ENCODE assay signal across 21 cellular contexts in the genomic region with DNA sequence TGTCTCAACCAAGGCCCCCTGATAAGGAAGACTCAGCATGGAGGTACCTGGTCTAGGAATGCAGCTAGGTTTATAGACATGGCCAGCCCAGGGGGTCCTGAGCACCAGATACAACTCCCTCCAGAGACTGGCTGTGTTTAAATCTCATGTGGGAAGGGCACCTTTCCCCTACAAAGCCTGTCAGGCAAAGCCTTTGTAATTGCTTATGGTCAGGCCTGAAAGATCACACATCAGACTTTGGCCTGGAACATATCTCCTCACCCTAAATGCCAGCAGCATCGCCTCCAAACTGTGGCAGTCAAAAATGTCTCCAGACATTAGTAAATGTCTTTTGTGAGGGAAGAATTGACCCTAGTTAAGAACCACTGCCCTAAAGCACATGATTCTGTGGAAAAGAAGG. TPM values are rescaled to one million over a fixed set of nuclear protein-coding genes. Genes with fewer than 3 reads are reported as not detected.
DNase-seq lines count a peak whose midpoint lies in the region; ATAC-seq and TF ChIP-seq lines count a peak whose summit lies in the region.
"Had no signal": no experiment of that assay in that cellular context is flagged by ENCODE, and none has a peak within 500 bp of the region (broad histone marks: within the 10 kb centered on the region; RNA-seq: fewer than 3 reads in every experiment).

No MANE protein-coding gene starts in this region.

- H3K27ac Mint-ChIP-seq in activated CD4-positive, alpha-beta T cell treated with anti-CD3 and anti-CD28 coated beads, Interleukin-2, amount 10 ng/mL, durations not matched to agents 24 days and 14 days, result peak overlapping the region; percentile 65
- peak overlapping the region; percentile 53 for H3K27ac Mint-ChIP-seq in endodermal cell
- peak overlapping the region; percentile 63 to 66 (median 66) for H3K27ac Mint-ChIP-seq in nephron
- H3K27ac Mint-ChIP-seq in stimulated activated memory B cell treated with anti-CD40 and anti-IgM and Interleukin-4, amounts not matched to agents 10 μg/mL and 1 μg/mL and 100 μg/mL, for 72 hours, result peak overlapping the region; percentile 20
- H3K27ac Mint-ChIP-seq: CD4-positive, alpha-beta memory T cell had no signal

- WGBS in endodermal cell (ENCODE audit: insufficient coverage in 1 of 2, insufficient read length in 1 of 2), 2 experiments, result 84% methylated on average over 1 of the region's 1 CpG; no CpG with 5 or more reads in 1 of the 2 experiments
- 83% methylated on average over 1 of the region's 1 CpG for WGBS in prostate gland

- H3K4me3 ChIP-seq in endodermal cell (ENCODE audit: low read length) (no peak overlapping the region), prostate gland (no peak overlapping the region)
- H3K4me3 ChIP-seq: PC-9 had no signal

- H3K27ac ChIP-seq in endodermal cell (ENCODE audit: low read depth, low read length) (no peak overlapping the region), prostate gland (no peak overlapping the region)
- H3K27ac ChIP-seq: 22Rv1, HL-60, PC-9 had no signal

- peaks cover 37% of the 10 kb centered on the region for H3K36me3 Mint-ChIP-seq in activated CD4-positive, alpha-beta T cell treated with anti-CD3 and anti-CD28 coated beads, Interleukin-2, amount 10 ng/mL, durations not matched to agents 24 days and 14 days (ENCODE audit: low read depth)
- H3K36me3 Mint-ChIP-seq in endodermal cell (ENCODE audit: low read depth) (peaks cover 9% of the 10 kb centered on the region), nephron (ENCODE audit: low read depth) (peaks cover 43% of the 10 kb centered on the region)
- H3K36me3 Mint-ChIP-seq in stimulated activated memory B cell treated with anti-CD40 and anti-IgM and Interleukin-4, amounts not matched to agents 10 μg/mL and 1 μg/mL and 100 μg/mL, for 72 hours, result peaks cover 41% of the 10 kb centered on the region

- H3K4me3 Mint-ChIP-seq in activated CD4-positive, alpha-beta T cell treated with anti-CD3 and anti-CD28 coated beads, Interleukin-2, amount 10 ng/mL, durations not matched to agents 24 days and 14 days, result no peak overlapping the region
- H3K4me3 Mint-ChIP-seq in endodermal cell (no peak overlapping the region), nephron (no peak overlapping the region)
- no peak overlapping the region for H3K4me3 Mint-ChIP-seq in stimulated activated memory B cell treated with anti-CD40 and anti-IgM and Interleukin-4, amounts not matched to agents 10 μg/mL and 1 μg/mL and 100 μg/mL, for 72 hours
- H3K4me3 Mint-ChIP-seq: CD4-positive, alpha-beta memory T cell had no signal

- peaks cover 24% of the 10 kb centered on the region for H3K4me1 Mint-ChIP-seq in activated CD4-positive, alpha-beta T cell treated with anti-CD3 and anti-CD28 coated beads, Interleukin-2, amount 10 ng/mL, durations not matched to agents 24 days and 14 days
- H3K4me1 Mint-ChIP-seq in endodermal cell, result no peaks in the 10 kb centered on the region
- peaks cover under 1% of the 10 kb centered on the region for H3K4me1 Mint-ChIP-seq in nephron
- peaks cover 32% of the 10 kb centered on the region for H3K4me1 Mint-ChIP-seq in stimulated activated memory B cell treated with anti-CD40 and anti-IgM and Interleukin-4, amounts not matched to agents 10 μg/mL and 1 μg/mL and 100 μg/mL, for 72 hours

- no peak for TF ChIP-seq POLR2A in prostate gland (IDR thresholded peaks at IDR 0.05)

- peak; percentile 52 for DNase-seq in activated CD4-positive, alpha-beta T cell treated with anti-CD3 and anti-CD28 coated beads, Interleukin-2, amount 10 ng/mL, durations not matched to agents 24 days and 14 days
- no peak for DNase-seq in activated CD4-positive, alpha-beta T cell treated with anti-CD3 and anti-CD28 coated beads for 48 hours
- DNase-seq in endodermal cell (no peak), prostate gland (ENCODE audit: low spot score) (no peak), C1 segment of cervical spinal cord (lab: John Stamatoyannopoulos, UW) (no peak), NCI-H82 (lab: John Stamatoyannopoulos, UW) (no peak)
- DNase-seq: CD4-positive, alpha-beta memory T cell; COR-L47; GOT3; NCI-H1048; NCI-H1417; NCI-H1694; NCI-H2029 treated with DMSO at 0.1 percent for 48 hours; NCI-H446 treated with DMSO at 0.1 percent for 48 hours; NCI-H526; PC-9; SHP77 had no signal

- no peaks in the 10 kb centered on the region for H3K27me3 Mint-ChIP-seq in activated CD4-positive, alpha-beta T cell treated with anti-CD3 and anti-CD28 coated beads, Interleukin-2, amount 10 ng/mL, durations not matched to agents 24 days and 14 days
- H3K27me3 Mint-ChIP-seq in endodermal cell (ENCODE audit: insufficient read depth), result no peaks in the 10 kb centered on the region
- H3K27me3 Mint-ChIP-seq in nephron (ENCODE audit: low read depth), result no peaks in the 10 kb centered on the region
- H3K27me3 Mint-ChIP-seq in stimulated activated memory B cell treated with anti-CD40 and anti-IgM and Interleukin-4, amounts not matched to agents 10 μg/mL and 1 μg/mL and 100 μg/mL, for 72 hours, result no peaks in the 10 kb centered on the region
- H3K27me3 Mint-ChIP-seq: CD4-positive, alpha-beta memory T cell had no signal

- H3K4me1 ChIP-seq in endodermal cell (ENCODE audit: control insufficient read depth, insufficient read depth, low read length), result no peaks in the 10 kb centered on the region
- H3K4me1 ChIP-seq in prostate gland (replicated peaks), result no peaks in the 10 kb centered on the region

- intact Hi-C loops in activated CD4-positive, alpha-beta T cell treated with anti-CD3 and anti-CD28 coated beads, Interleukin-2, amount 10 ng/mL, durations not matched to agents 24 days and 14 days (cut with micrococcal nuclease), result no loop called here
- intact Hi-C loops in prostate gland (cut with DNase I), result no loop called here

- no peaks in the 10 kb centered on the region for H3K9me3 ChIP-seq in endodermal cell (ENCODE audit: control insufficient read depth, low read length)
- H3K9me3 ChIP-seq in prostate gland, result no peaks in the 10 kb centered on the region

- no peaks in the 10 kb centered on the region for H3K27me3 ChIP-seq in endodermal cell (ENCODE audit: control insufficient read depth, insufficient read depth, low read length, poor library complexity, severe bottlenecking)
- H3K27me3 ChIP-seq in prostate gland (replicated peaks; ENCODE audit: insufficient read depth), result no peaks in the 10 kb centered on the region

- ATAC-seq in stimulated activated memory B cell treated with anti-CD40 and anti-IgM and Interleukin-4, amounts not matched to agents 10 μg/mL and 1 μg/mL and 100 μg/mL, for 72 hours, result no peak

- TF ChIP-seq CTCF in endodermal cell (conservative IDR thresholded peaks at IDR 0.05) (no peak), nephron (IDR thresholded peaks at IDR 0.05; ENCODE audit: unreplicated experiment in 3 of 3) (no peak), prostate gland (IDR thresholded peaks at IDR 0.05) (no peak)

- no peak overlapping the region for H3K9ac ChIP-seq in endodermal cell (ENCODE audit: extremely low read depth, low read length, poor library complexity, severe bottlenecking)

- H3K36me3 ChIP-seq in endodermal cell (ENCODE audit: control insufficient read depth, insufficient read depth, low read length) (no peaks in the 10 kb centered on the region), prostate gland (no peaks in the 10 kb centered on the region)

- peaks cover 16% of the 10 kb centered on the region for H3K9me3 Mint-ChIP-seq in activated CD4-positive, alpha-beta T cell treated with anti-CD3 and anti-CD28 coated beads, Interleukin-2, amount 10 ng/mL, durations not matched to agents 24 days and 14 days
- no peaks in the 10 kb centered on the region for H3K9me3 Mint-ChIP-seq in endodermal cell
- no peaks in the 10 kb centered on the region for H3K9me3 Mint-ChIP-seq in nephron
- H3K9me3 Mint-ChIP-seq in stimulated activated memory B cell treated with anti-CD40 and anti-IgM and Interleukin-4, amounts not matched to agents 10 μg/mL and 1 μg/mL and 100 μg/mL, for 72 hours, result peaks cover 2% of the 10 kb centered on the region

RNA-seq across cellular contexts. Expression of a gene that starts 51.6 kb away (rescaled TPM):
- total RNA-seq in activated CD4-positive, alpha-beta T cell treated with anti-CD3 and anti-CD28 coated beads, Interleukin-2, amount 10 ng/mL, durations not matched to agents 24 days and 14 days, result 12.1 and 13.3 TPM in 2 replicates
- total RNA-seq in endodermal cell (10 to 100 TPM; 13.2 to 18.9 TPM), prostate gland (10 to 100 TPM; 10.4 to 20.1 TPM)
- 27.6 TPM for polyA plus RNA-seq in endodermal cell (2013, experiment 1 of 2)
- polyA plus RNA-seq in endodermal cell (2013, experiment 2 of 2), result 21.8 TPM
